In the genomic region with DNA sequence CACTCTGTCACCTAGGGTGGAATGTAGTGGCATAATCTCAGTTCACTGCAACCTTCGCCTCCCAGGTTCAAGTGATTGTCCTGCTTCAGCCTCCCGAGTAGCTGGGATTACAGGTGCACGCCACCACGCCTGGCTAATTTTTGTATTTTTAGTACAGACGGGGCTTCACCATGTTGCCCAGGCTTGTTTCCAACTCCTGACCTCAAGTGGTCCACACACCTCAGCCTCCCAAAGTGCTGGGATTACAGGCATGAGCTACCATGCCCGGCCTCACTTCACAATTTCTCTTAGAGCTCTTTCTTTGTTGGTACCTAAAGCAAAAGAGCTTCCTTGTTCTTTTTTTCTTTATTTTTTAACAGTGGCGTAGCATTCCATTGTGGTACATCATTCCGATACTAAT, we compare ENCODE assay signal across 5 cellular contexts. TPM values are rescaled to one million over a fixed set of nuclear protein-coding genes. Genes with fewer than 3 reads are reported as not detected.
"Had no signal": no experiment of that assay in that cellular context is flagged by ENCODE, and none has a peak within 500 bp of the region (broad histone marks: within the 10 kb centered on the region; RNA-seq: fewer than 3 reads in every experiment).

No MANE protein-coding gene starts in this region.

RNA-seq across cellular contexts. Expression of a gene that starts 24.3 kb away (rescaled TPM):
- total RNA-seq: chondrocyte, endothelial cell of umbilical vein, gastroesophageal sphincter, hepatocyte, left ventricle myocardium superior had no signal
